8 cellular contexts compared by ENCODE assay signal in the genomic region with DNA sequence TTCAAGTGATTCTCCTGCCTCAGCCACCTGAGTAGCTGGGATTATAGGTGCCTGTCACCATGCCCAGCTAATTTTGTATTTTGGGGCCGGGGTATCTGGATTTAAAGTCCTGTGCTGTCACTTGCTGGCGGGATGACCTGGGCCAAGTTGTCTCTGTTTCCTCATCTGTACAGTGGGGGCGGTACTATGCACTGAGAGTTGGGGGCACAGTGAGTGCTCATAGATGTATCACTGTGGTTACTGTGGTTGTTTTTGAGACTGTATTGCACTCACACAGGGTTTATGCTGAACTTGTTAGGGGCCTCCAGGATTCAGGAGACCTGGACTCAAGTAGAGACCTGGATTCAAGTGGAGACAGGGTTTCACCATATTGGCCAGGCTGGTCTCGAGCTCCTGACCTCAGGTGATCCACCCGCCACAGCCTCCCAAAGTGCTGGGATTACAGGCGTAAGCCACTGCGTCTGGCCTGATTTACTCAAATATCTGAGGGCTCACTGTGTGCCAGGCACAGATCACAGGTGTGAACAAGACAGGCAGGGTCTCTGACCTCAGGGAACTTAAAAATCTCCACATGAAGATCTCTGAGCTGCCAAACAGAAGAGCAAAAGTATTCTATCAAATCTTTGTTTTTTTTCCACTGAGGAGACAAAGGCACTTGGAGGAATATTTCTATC.
DNase-seq lines count a peak whose midpoint lies in the region; ATAC-seq, FAIRE-seq and TF ChIP-seq lines count a peak whose summit lies in the region.
"Not testable (repeated sequence)": the region's sequence is repeated elsewhere in the genome, so short reads cannot be mapped to it uniquely, and the experiment has no call there.

No MANE protein-coding gene starts in this region.

- H3K36me3 ChIP-seq in endodermal cell (ENCODE audit: control insufficient read depth, insufficient read depth, low read length) = peaks cover 75% of the 10 kb centered on the region
- H3K36me3 ChIP-seq in mucosa of descending colon (ENCODE audit: low read depth); stomach: not testable (repeated sequence)

- H3K36me3 Mint-ChIP-seq in activated T-cell treated with anti-CD3 and anti-CD28 coated beads, Interleukin-2, amount 50 U/mL, for 72 hours (ENCODE audit: insufficient read depth in 2 of 2) = not testable (repeated sequence)
- H3K36me3 Mint-ChIP-seq in endodermal cell (ENCODE audit: low read depth) = peaks cover 53% of the 10 kb centered on the region

- not testable (repeated sequence) for TF ChIP-seq EP300 in stomach (IDR thresholded peaks at IDR 0.05)

- H3K27ac ChIP-seq in endodermal cell (ENCODE audit: low read depth, low read length) = not testable (repeated sequence)
- H3K27ac ChIP-seq in stomach = peak overlapping the region; percentile 78 to 93 (median 86)

- not testable (repeated sequence) for H3K27me3 Mint-ChIP-seq in activated T-cell treated with anti-CD3 and anti-CD28 coated beads, Interleukin-2, amount 50 U/mL, for 72 hours (ENCODE audit: low read depth); endodermal cell (ENCODE audit: insufficient read depth)

- not testable (repeated sequence) for H3K4me1 ChIP-seq in endodermal cell (ENCODE audit: control insufficient read depth, insufficient read depth, low read length)
- H3K4me1 ChIP-seq in mucosa of descending colon (ENCODE audit: low read depth) (peaks cover 55% of the 10 kb centered on the region), stomach (peaks cover 67 to 78% (median 72%) of the 10 kb centered on the region in 4 donors)

- ATAC-seq in GM21423 (IDR thresholded peaks at IDR 0.05; ENCODE audit: unreplicated experiment) (peak; percentile 70), HG03045 (IDR thresholded peaks at IDR 0.05; ENCODE audit: unreplicated experiment) (peak; percentile 54)
- ATAC-seq in activated T-cell treated with anti-CD3 and anti-CD28 coated beads, Interleukin-2, amount 50 U/mL, for 72 hours (replicated peaks in 1 of 2) = peak; percentile 85 to 86
- ATAC-seq in mucosa of descending colon = not testable (repeated sequence)

- FAIRE-seq in GM12892 (lab: Jason Lieb, UNC) = peak; percentile 57

- H3K27ac Mint-ChIP-seq in activated T-cell treated with anti-CD3 and anti-CD28 coated beads, Interleukin-2, amount 50 U/mL, for 72 hours = not testable (repeated sequence)
- peak overlapping the region; percentile 77 for H3K27ac Mint-ChIP-seq in endodermal cell

- H3K9ac ChIP-seq in endodermal cell (ENCODE audit: extremely low read depth, low read length, poor library complexity, severe bottlenecking) = not testable (repeated sequence)

- H3K9me3 Mint-ChIP-seq in activated T-cell treated with anti-CD3 and anti-CD28 coated beads, Interleukin-2, amount 50 U/mL, for 72 hours; endodermal cell: not testable (repeated sequence)

- TF ChIP-seq CTCF in NB4 (IDR thresholded peaks at IDR 0.05; ENCODE audit: low read depth, low read length); endodermal cell (conservative IDR thresholded peaks at IDR 0.05); mucosa of descending colon (IDR thresholded peaks at IDR 0.05); stomach (IDR thresholded peaks at IDR 0.05): not testable (repeated sequence)

- H3K27me3 ChIP-seq in endodermal cell (ENCODE audit: control insufficient read depth, insufficient read depth, low read length, poor library complexity, severe bottlenecking); stomach: not testable (repeated sequence)

- TF ChIP-seq POLR2A in GM12892 (IDR thresholded peaks at IDR 0.05; ENCODE audit: low read depth, low read length); NB4 (IDR thresholded peaks at IDR 0.05; ENCODE audit: extremely low read depth, insufficient read length); stomach (IDR thresholded peaks at IDR 0.05): not testable (repeated sequence)

- H3K9me3 ChIP-seq in endodermal cell (ENCODE audit: control insufficient read depth, low read length); mucosa of descending colon; stomach: not testable (repeated sequence)

- H3K4me3 ChIP-seq in NB4 (ENCODE audit: low read depth, low read length); endodermal cell (ENCODE audit: low read length); mucosa of descending colon; stomach: not testable (repeated sequence)

- WGBS in endodermal cell (ENCODE audit: insufficient coverage in 1 of 2, insufficient read length in 1 of 2), 2 experiments = 91 to 95% methylated on average over 5 to 7 of the region's 7 CpGs
- WGBS in stomach, 5 donors = 51 to 75% (median 57%) methylated on average over 7 of the region's 7 CpGs

- intact Hi-C loops in mucosa of descending colon (cut with DNase I, micrococcal nuclease) = loop anchor here in 1 of 2 donors (5.0 kb wide), 1 partner anchor 101 kb away; a partner anchor contains a TSS
- intact Hi-C loops in stomach (cut with DNase I; ENCODE audit: low total_unique reads) = not testable (repeated sequence)

- H3K4me1 Mint-ChIP-seq in activated T-cell treated with anti-CD3 and anti-CD28 coated beads, Interleukin-2, amount 50 U/mL, for 72 hours (ENCODE audit: low read depth) = peaks cover 56% of the 10 kb centered on the region
- not testable (repeated sequence) for H3K4me1 Mint-ChIP-seq in endodermal cell

- peak overlapping the region in 1 of 2 donors; percentile 44 for H3K4me3 Mint-ChIP-seq in activated T-cell treated with anti-CD3 and anti-CD28 coated beads, Interleukin-2, amount 50 U/mL, for 72 hours
- not testable (repeated sequence) for H3K4me3 Mint-ChIP-seq in endodermal cell

- DNase-seq in GM12892 (ENCODE audit: insufficient read length); endodermal cell: not testable (repeated sequence)
- DNase-seq in NB4 (ENCODE audit: low read depth) (peak; percentile 20), mucosa of descending colon (peak in 2 of 3 donors; percentile 16 to 30), stomach (peak; percentile 59)
- peak; percentile 27 to 37 for DNase-seq in activated T-cell treated with anti-CD3 and anti-CD28 coated beads, Interleukin-2, amount 50 U/mL, for 72 hours
